1 cellular context compared by ENCODE assay signal in genomic region chr14:89504084-89504483, GRCh38.
TF ChIP-seq lines count a peak whose summit lies in the region.

No MANE protein-coding gene starts in this region.

TF ChIP-seq in GM12878, 131 proteins besides CTCF, POLR2A, EP300 and RAD21:
- TF ChIP-seq SPI1 (IDR thresholded peaks at IDR 0.05; ENCODE audit: borderline replicate concordance, insufficient read depth, low read depth, low read length) (0 out of 2 replicates have a peak, but pooled peaks have one; percentile 7), SUZ12 (IDR thresholded peaks at IDR 0.05; ENCODE audit: unreplicated experiment) (no peak), EED (IDR thresholded peaks at IDR 0.05; ENCODE audit: low read depth) (no peak), ESRRA (IDR thresholded peaks at IDR 0.05; ENCODE audit: low read length) (no peak), BHLHE40 (IDR thresholded peaks at IDR 0.05; ENCODE audit: borderline replicate concordance in 1 of 2, low read depth in 2 of 2, low read length in 1 of 2) (peak in 1 of 2 experiments; percentile 29; a peak in 1 of 4 replicates), FOS (IDR thresholded peaks at IDR 0.05; ENCODE audit: borderline replicate concordance, extremely low read depth, insufficient read length) (no peak), CBFB (IDR thresholded peaks at IDR 0.05; ENCODE audit: low read depth) (no peak), MEF2A (IDR thresholded peaks at IDR 0.05; ENCODE audit: insufficient read depth, low read depth, low read length) (no peak), RB1 (IDR thresholded peaks at IDR 0.05; ENCODE audit: borderline replicate concordance) (no peak)
